8 cellular contexts compared by ENCODE assay signal in the genomic region with DNA sequence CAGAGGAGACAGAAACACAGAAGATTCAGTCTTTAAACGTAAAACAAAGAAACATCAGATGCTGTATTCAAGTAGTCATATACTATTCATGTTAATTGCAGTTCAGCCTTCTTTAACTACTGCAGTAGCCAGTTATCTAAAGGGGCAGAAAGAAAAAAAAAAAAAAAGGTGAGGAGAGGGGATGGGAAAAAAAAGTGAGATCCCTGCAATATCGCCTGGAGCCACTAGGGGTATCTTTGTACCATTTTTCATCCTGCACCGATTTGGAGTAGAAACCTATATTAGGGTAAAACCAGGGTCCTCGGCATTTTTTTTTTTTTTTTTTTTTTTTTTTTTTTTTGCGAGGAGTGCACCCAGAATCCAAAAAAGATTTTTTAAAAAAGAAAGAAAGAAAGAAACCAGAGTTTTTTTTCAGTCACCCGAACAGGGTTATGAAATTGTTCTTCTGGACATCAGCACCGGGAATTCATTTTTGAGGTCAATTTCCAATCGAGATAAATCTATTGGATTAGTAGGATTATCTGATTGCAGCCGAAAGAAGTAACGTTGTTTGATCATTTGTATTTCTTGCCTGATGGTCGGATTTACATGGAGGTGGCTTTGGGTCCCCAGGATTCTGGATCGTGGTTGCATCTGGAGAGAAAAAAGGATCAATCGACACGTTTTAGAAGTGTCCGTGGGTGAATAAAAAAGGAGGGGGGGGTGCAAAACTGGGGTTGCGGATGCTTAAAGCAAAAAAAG.
DNase-seq lines count a peak whose midpoint lies in the region; ATAC-seq and TF ChIP-seq lines count a peak whose summit lies in the region.

No MANE protein-coding gene starts in this region.

- H2BK120ac ChIP-seq in mesendoderm (ENCODE audit: low read depth, low read length), result no peak overlapping the region

- peak overlapping the region; percentile 64 for H3K18ac ChIP-seq in mesendoderm (ENCODE audit: low read length)

- no peak for DNase-seq in AG04449 (ENCODE audit: low read depth, low spot score)
- DNase-seq in NCI-H748 (lab: John Stamatoyannopoulos, UW; ENCODE audit: unreplicated experiment), result peak; percentile 73
- DNase-seq in endodermal cell, result peak; percentile 84
- peak; percentile 76 for DNase-seq in mesendoderm
- no peak for DNase-seq in GDM1 (lab: John Stamatoyannopoulos, UW)
- no peak for DNase-seq in activated CD4-positive, alpha-beta T cell treated with anti-CD3 and anti-CD28 coated beads, Interleukin-2, amount 50 U/mL, for 4 hours

- no peak overlapping the region for H3K9ac ChIP-seq in endodermal cell (ENCODE audit: extremely low read depth, low read length, poor library complexity, severe bottlenecking)
- H3K9ac ChIP-seq in mesendoderm (ENCODE audit: low read length), result peak overlapping the region; percentile 61

- H3K27me3 ChIP-seq in endodermal cell (ENCODE audit: control insufficient read depth, insufficient read depth, low read length, poor library complexity, severe bottlenecking) (peaks cover 7% of the 10 kb centered on the region), mesendoderm (ENCODE audit: insufficient read depth, low read length, poor library complexity) (no peaks in the 10 kb centered on the region)

- peak overlapping the region; percentile 76 for H3K4me3 Mint-ChIP-seq in endodermal cell

- H3K56ac ChIP-seq in mesendoderm (ENCODE audit: low read length), result peak overlapping the region; percentile 76

- H3K4me3 ChIP-seq in AG04449 (ENCODE audit: low read depth, low read length) (peak overlapping the region; percentile 69), endodermal cell (ENCODE audit: low read length) (peak overlapping the region; percentile 87), mesendoderm (ENCODE audit: low read length) (peak overlapping the region; percentile 62)

- H3K27me3 Mint-ChIP-seq in endodermal cell (ENCODE audit: insufficient read depth), result peaks cover 12% of the 10 kb centered on the region

- H2BK15ac ChIP-seq in mesendoderm (replicated peaks; ENCODE audit: low read depth), result no peak overlapping the region

- H3K4me1 ChIP-seq in endodermal cell (ENCODE audit: control insufficient read depth, insufficient read depth, low read length), result peaks cover 3% of the 10 kb centered on the region
- no peaks in the 10 kb centered on the region for H3K4me1 ChIP-seq in mesendoderm (ENCODE audit: control insufficient read depth, low read depth, low read length)

- no peak overlapping the region for H2AK5ac ChIP-seq in mesendoderm (ENCODE audit: low read length)

- no peak overlapping the region for H4K5ac ChIP-seq in mesendoderm (ENCODE audit: low read length)

- CTCF ChIA-PET in AG04449 (lab: Yijun Ruan, JAX), result interaction anchor here (0.6 to 2.0 kb wide), 9 partner anchors 15 to 1293 kb away, joined by 3 to 7 read pairs (median 3); no protein-coding TSS in a partner anchor

- H3K4ac ChIP-seq in mesendoderm (ENCODE audit: low read depth, low read length), result no peak overlapping the region

- H3K4me1 Mint-ChIP-seq in endodermal cell, result no peaks in the 10 kb centered on the region

- H3K36me3 ChIP-seq in endodermal cell (ENCODE audit: control insufficient read depth, insufficient read depth, low read length), result no peaks in the 10 kb centered on the region
- H3K36me3 ChIP-seq in mesendoderm (ENCODE audit: control insufficient read depth, insufficient read depth, low read length), result no peaks in the 10 kb centered on the region

- no peaks in the 10 kb centered on the region for H3K79me2 ChIP-seq in mesendoderm (ENCODE audit: control insufficient read depth, insufficient read depth, low read length)

- H3K4me2 ChIP-seq in mesendoderm (ENCODE audit: low read length), result peak overlapping the region; percentile 93

- no peak overlapping the region for H3K23ac ChIP-seq in mesendoderm (ENCODE audit: low read length)

- no peak overlapping the region for H2BK5ac ChIP-seq in mesendoderm (ENCODE audit: low read length)

- POLR2A ChIA-PET in AG04449 (lab: Yijun Ruan, JAX), result no interaction called here

- no peaks in the 10 kb centered on the region for H3K36me3 Mint-ChIP-seq in endodermal cell (ENCODE audit: low read depth)

- H3K27ac ChIP-seq in endodermal cell (ENCODE audit: low read depth, low read length), result no peak overlapping the region
- H3K27ac ChIP-seq in mesendoderm (ENCODE audit: low read depth, low read length), result no peak overlapping the region

- H3K9me3 ChIP-seq in endodermal cell (ENCODE audit: control insufficient read depth, low read length), result no peaks in the 10 kb centered on the region

- WGBS in endodermal cell (ENCODE audit: insufficient coverage in 1 of 2, insufficient read length in 1 of 2), 2 experiments, result 3 to 12% methylated on average over 10 to 15 of the region's 16 CpGs
- no CpG with 5 or more reads among the region's 16 CpGs for WGBS in mesendoderm (ENCODE audit: extremely low coverage, insufficient coverage, low lambda C conversion rate)

- H4K8ac ChIP-seq in mesendoderm (ENCODE audit: low read depth, low read length), result no peak overlapping the region

- TF ChIP-seq CTCF in AG04449 (IDR thresholded peaks at IDR 0.05; ENCODE audit: insufficient read depth, low read length, missing control alignments) (peak; percentile 72), endodermal cell (conservative IDR thresholded peaks at IDR 0.05) (peak; percentile 86)

- no peaks in the 10 kb centered on the region for H3K9me3 Mint-ChIP-seq in endodermal cell

- peak; percentile 46 for ATAC-seq in GM19035 (IDR thresholded peaks at IDR 0.05; ENCODE audit: unreplicated experiment)
- ATAC-seq in GM18909 (IDR thresholded peaks at IDR 0.05; ENCODE audit: poor library complexity, unreplicated experiment), result no peak

- no peaks in the 10 kb centered on the region for H3K79me1 ChIP-seq in mesendoderm (ENCODE audit: low read length)

- H3K27ac Mint-ChIP-seq in endodermal cell, result peak overlapping the region; percentile 77

Comparison
In these comparisons a context has a peak if more than half of its experiments do, and no peak if none do; other contexts are left out.
1. DNase-seq: peak in NCI-H748 (single experiment), endodermal cell (single experiment) and mesendoderm (single experiment); none in AG04449 (single experiment), GDM1 (single experiment) and activated CD4-positive, alpha-beta T cell treated with anti-CD3 and anti-CD28 coated beads, Interleukin-2, amount 50 U/mL, for 4 hours (0 of 2).
2. Peak in every context shown above with its lines, with median percentiles within 50 percentile points of each other: H3K4me3 ChIP-seq.